Comparison of ENCODE assay signal across 8 cellular contexts in genomic region chr14:64726585-64726890, GRCh38. TPM values are rescaled to one million over a fixed set of nuclear protein-coding genes. Genes with fewer than 3 reads are reported as not detected.
A peak's percentile ranks its signal among the peaks of the same experiment; 100 is the strongest.
DNase-seq lines count a peak whose midpoint lies in the region; TF ChIP-seq lines count a peak whose summit lies in the region.

No MANE protein-coding gene starts in this region.

- no peak overlapping the region for H3K27ac Mint-ChIP-seq in CD14-positive monocyte

- H3K27ac ChIP-seq in HUES48 (ENCODE audit: low read depth, low read length) (peak overlapping the region; percentile 46), mucosa of rectum (ENCODE audit: low read depth in 2 of 2, low read length in 2 of 2) (peak overlapping the region; percentile 86 to 93)

- H3K4me3 ChIP-seq in HUES48 (ENCODE audit: low read depth, low read length) (no peak overlapping the region), mucosa of rectum (ENCODE audit: low read length in 2 of 2) (peak overlapping the region; percentile 17 to 37)

- H3K9me3 Mint-ChIP-seq in CD14-positive monocyte = no peaks in the 10 kb centered on the region

- H3K36me3 ChIP-seq in HUES48 (ENCODE audit: control insufficient read depth, insufficient read depth, low read length) (peaks cover 36% of the 10 kb centered on the region), mucosa of rectum (ENCODE audit: control insufficient read depth in 2 of 2, insufficient read depth in 2 of 2, low read length in 2 of 2) (peaks cover 37 to 38% of the 10 kb centered on the region in 2 donors)

- H3K27me3 ChIP-seq in HUES48 (ENCODE audit: control insufficient read depth, insufficient read depth, low read length) (no peaks in the 10 kb centered on the region), mucosa of rectum (ENCODE audit: control insufficient read depth in 2 of 2, insufficient read depth in 2 of 2, low read length in 2 of 2) (no peaks in the 10 kb centered on the region)

- peak; percentile 54 for DNase-seq in DMS153 (lab: John Stamatoyannopoulos, UW)
- DNase-seq in amniotic epithelial cell (ENCODE audit: low read depth) = peak; percentile 83
- DNase-seq in globus pallidus (ENCODE audit: low spot score) = no peak
- DNase-seq in CD14-positive monocyte (ENCODE audit: low spot score) = no peak
- no peak for DNase-seq in GM10266 (ENCODE audit: extremely low spot score)
- no peak for DNase-seq in NCI-H1930 (lab: John Stamatoyannopoulos, UW)

- H3K9me3 ChIP-seq in HUES48 (ENCODE audit: control insufficient read depth, insufficient read depth, low read length) = no peaks in the 10 kb centered on the region
- H3K9me3 ChIP-seq in mucosa of rectum (ENCODE audit: control insufficient read depth in 2 of 2, low read length in 2 of 2) = no peaks in the 10 kb centered on the region

- intact Hi-C loops in CD14-positive monocyte (cut with micrococcal nuclease) = no loop called here

- H3K27me3 Mint-ChIP-seq in CD14-positive monocyte (ENCODE audit: low read depth in 3 of 3) = peaks cover 2 to 5% (median 3%) of the 10 kb centered on the region in 3 donors

- H3K9ac ChIP-seq in HUES48 (ENCODE audit: low read depth, low read length) = no peak overlapping the region
- H3K9ac ChIP-seq in mucosa of rectum (ENCODE audit: low read depth in 1 of 2, low read length in 2 of 2) = peak overlapping the region; percentile 56 to 72

- no peak overlapping the region for H3K4me3 Mint-ChIP-seq in CD14-positive monocyte

- peaks cover 49 to 63% of the 10 kb centered on the region in 2 donors for H3K36me3 Mint-ChIP-seq in CD14-positive monocyte

- H3K4me1 Mint-ChIP-seq in CD14-positive monocyte = peaks cover 29% of the 10 kb centered on the region

- TF ChIP-seq CTCF in CD14-positive monocyte (IDR thresholded peaks at IDR 0.05) (no peak), GM10266 (IDR thresholded peaks at IDR 0.05; ENCODE audit: control insufficient read depth, insufficient read depth, low read depth, missing control alignments) (no peak)

- H3K4me1 ChIP-seq in HUES48 (ENCODE audit: control insufficient read depth, insufficient read depth, low read length) (peaks cover 41% of the 10 kb centered on the region), mucosa of rectum (ENCODE audit: control insufficient read depth in 2 of 2, insufficient read depth in 2 of 2, low read length in 2 of 2) (peaks cover 50 to 54% of the 10 kb centered on the region in 2 donors)

RNA-seq across cellular contexts. Expression of gene PLEKHG3, which starts 22.3 kb away (rescaled TPM):
- polyA plus RNA-seq in CD14-positive monocyte = 10 to 100 TPM in 1 of 2 donors, 1 to 10 TPM in 1; 6.3 to 21.6 TPM

Comparison
In these comparisons a context has a peak if more than half of its experiments do, and no peak if none do; other contexts are left out.
1. DNase-seq: peak in DMS153 (single experiment) and amniotic epithelial cell (single experiment); none in globus pallidus (single experiment), CD14-positive monocyte (single experiment), GM10266 (single experiment) and NCI-H1930 (0 of 2).